ENCODE assay signal across 9 cellular contexts in genomic region chr3:142263126-142263525, GRCh38.
"Had no signal": no experiment of that assay in that cellular context is flagged by ENCODE, and none has a peak within 500 bp of the region (broad histone marks: within the 10 kb centered on the region; RNA-seq: fewer than 3 reads in every experiment).

No MANE protein-coding gene starts in this region.

- DNase-seq: activated CD8-positive, alpha-beta memory T cell treated with anti-CD3 and anti-CD28 coated beads, Interleukin-2, amount 10 ng/mL, durations not matched to agents 7 days and 5 days; activated gamma-delta T cell treated with Interleukin-2 at 50 U/mL for 16 hours; activated naive CD8-positive, alpha-beta T cell treated with anti-CD3 and anti-CD28 coated beads, Interleukin-2, amount 10 ng/mL, durations not matched to agents 7 days and 5 days; activated T-cell treated with anti-CD3 and anti-CD28 coated beads, Interleukin-2, amount 50 U/mL, for 4 hours; caudate nucleus; effector memory CD4-positive, alpha-beta T cell; stimulated activated CD4-positive, alpha-beta T cell treated with anti-CD3 and anti-CD28 coated beads, Interleukin-2, amount 100 ng/mL, for 48 hours; testis; upper lobe of right lung had no signal
